ENCODE assay signal across 21 cellular contexts in genomic region chr9:35944173-35944572, GRCh38. TPM values are rescaled to one million over a fixed set of nuclear protein-coding genes. Genes with fewer than 3 reads are reported as not detected.
DNase-seq lines count a peak whose midpoint lies in the region; ATAC-seq and TF ChIP-seq lines count a peak whose summit lies in the region.
"Had no signal": no experiment of that assay in that cellular context is flagged by ENCODE, and none has a peak within 500 bp of the region (broad histone marks: within the 10 kb centered on the region; RNA-seq: fewer than 3 reads in every experiment).

No MANE protein-coding gene starts in this region.

- H3K4me3 Mint-ChIP-seq in T-cell: peak overlapping the region in 1 of 3 donors; percentile 63
- H3K4me3 Mint-ChIP-seq: IgD-negative memory B cell had no signal

- no peak overlapping the region for H3K4me3 ChIP-seq in heart left ventricle
- H3K4me3 ChIP-seq in mesenchymal stem cell (ENCODE audit: insufficient read depth in 1 of 2, low read depth in 1 of 2, low read length in 2 of 2): no peak overlapping the region
- H3K4me3 ChIP-seq in aorta (ENCODE audit: low read length in 2 of 2): no peak overlapping the region
- H3K4me3 ChIP-seq: A549, MG63 had no signal

- H3K27me3 Mint-ChIP-seq in T-cell: no peaks in the 10 kb centered on the region

- H4K8ac ChIP-seq in mesenchymal stem cell (ENCODE audit: low read length): no peak overlapping the region

- H2AK5ac ChIP-seq in mesenchymal stem cell (ENCODE audit: low read length, severe bottlenecking): no peak overlapping the region

- H2BK12ac ChIP-seq in mesenchymal stem cell (ENCODE audit: low read length in 2 of 2): no peak overlapping the region

- ATAC-seq in heart left ventricle: no peak
- no peak for ATAC-seq in Right ventricle myocardium inferior
- ATAC-seq in T-cell (replicated peaks in 1 of 4): no peak
- no peak for ATAC-seq in aorta (ENCODE audit: low FRiP score)
- ATAC-seq in omental fat pad (ENCODE audit: low FRiP score): no peak
- ATAC-seq: A549, PC-3 had no signal

- H3K27ac Mint-ChIP-seq in T-cell: peak overlapping the region; percentile 3 to 53
- H3K27ac Mint-ChIP-seq: IgD-negative memory B cell had no signal

- no peak overlapping the region for H3K14ac ChIP-seq in mesenchymal stem cell (ENCODE audit: low read length in 2 of 2)

- H3K4ac ChIP-seq in mesenchymal stem cell (ENCODE audit: low read depth in 1 of 2, low read length in 2 of 2): no peak overlapping the region

- no peak for TF ChIP-seq CTCF in heart left ventricle (IDR thresholded peaks at IDR 0.05)
- TF ChIP-seq CTCF in omental fat pad (IDR thresholded peaks at IDR 0.05): no peak

- no peak overlapping the region for H3K9ac ChIP-seq in mesenchymal stem cell (ENCODE audit: low read length)

- no peak overlapping the region for H2AFZ ChIP-seq in mesenchymal stem cell (ENCODE audit: low read depth, low read length)

- peak overlapping the region in 7 of 12 donors; percentile 11 to 73 (median 50) for H3K27ac ChIP-seq in heart left ventricle
- no peak overlapping the region for H3K27ac ChIP-seq in mesenchymal stem cell (ENCODE audit: low read length, poor library complexity, severe bottlenecking)
- peak overlapping the region; percentile 47 to 76 for H3K27ac ChIP-seq in aorta (ENCODE audit: low read depth in 1 of 2, low read length in 2 of 2)

- no peak overlapping the region for H3K4me2 ChIP-seq in mesenchymal stem cell (ENCODE audit: low read length, poor library complexity, severe bottlenecking)
- H3K4me2 ChIP-seq: A549 had no signal

- no peaks in the 10 kb centered on the region for H3K9me3 ChIP-seq in heart left ventricle
- H3K9me3 ChIP-seq in mesenchymal stem cell (ENCODE audit: control insufficient read depth, low read length): no peaks in the 10 kb centered on the region
- H3K9me3 ChIP-seq in aorta (ENCODE audit: control insufficient read depth, low read length): no peaks in the 10 kb centered on the region
- H3K9me3 ChIP-seq: A549, MG63 had no signal

- no peaks in the 10 kb centered on the region for H3K79me1 ChIP-seq in mesenchymal stem cell (replicated peaks; ENCODE audit: low read length, poor library complexity, severe bottlenecking)

- peaks cover 0 to 32% (median 15%) of the 10 kb centered on the region in 12 donors for H3K4me1 ChIP-seq in heart left ventricle
- H3K4me1 ChIP-seq in mesenchymal stem cell (ENCODE audit: control insufficient read depth, insufficient read depth, low read depth, low read length): peaks cover 6% of the 10 kb centered on the region
- H3K4me1 ChIP-seq in aorta (ENCODE audit: control insufficient read depth in 1 of 2, insufficient read depth in 2 of 2, low read length in 2 of 2): no peaks in the 10 kb centered on the region

- no peaks in the 10 kb centered on the region for H3K36me3 ChIP-seq in heart left ventricle
- no peaks in the 10 kb centered on the region for H3K36me3 ChIP-seq in mesenchymal stem cell (ENCODE audit: control insufficient read depth in 1 of 2, insufficient read depth in 2 of 2, low read depth in 1 of 2, low read length in 2 of 2)
- H3K36me3 ChIP-seq in aorta (ENCODE audit: control insufficient read depth in 1 of 2, insufficient read depth in 2 of 2, low read length in 1 of 2): no peaks in the 10 kb centered on the region
- H3K36me3 ChIP-seq: MG63 had no signal

- H2BK15ac ChIP-seq in mesenchymal stem cell (ENCODE audit: low read depth, poor library complexity, severe bottlenecking): peak overlapping the region; percentile 57

- no peaks in the 10 kb centered on the region for H3K36me3 Mint-ChIP-seq in T-cell
- H3K36me3 Mint-ChIP-seq: IgD-negative memory B cell had no signal

- H3K27me3 ChIP-seq in heart left ventricle: no peaks in the 10 kb centered on the region
- H3K27me3 ChIP-seq in mesenchymal stem cell (ENCODE audit: control insufficient read depth in 1 of 2, insufficient read depth in 1 of 2, low read length in 2 of 2): no peaks in the 10 kb centered on the region
- H3K27me3 ChIP-seq in aorta (ENCODE audit: control insufficient read depth in 1 of 2, insufficient read depth in 2 of 2, low read length in 1 of 2): no peaks in the 10 kb centered on the region
- H3K27me3 ChIP-seq: MG63 had no signal

- no peak for TF ChIP-seq POLR2A in heart left ventricle (IDR thresholded peaks at IDR 0.05)

- intact Hi-C loops in heart left ventricle (cut with DNase I) (loop anchor here in 4 of 10 donors (2.0 kb wide), 1 partner anchor 41 kb away; no protein-coding TSS in a partner anchor), Right ventricle myocardium inferior (cut with DNase I) (no loop called here), aorta (cut with DNase I) (loop anchor here (2.0 kb wide), 1 partner anchor 39 kb away; no protein-coding TSS in a partner anchor)

- H3K18ac ChIP-seq in mesenchymal stem cell (ENCODE audit: low read depth in 1 of 2, low read length in 2 of 2): no peak overlapping the region

- DNase-seq in heart left ventricle (no peak), Right ventricle myocardium inferior (ENCODE audit: missing footprints) (no peak), T-cell (no peak), mesenchymal stem cell (no peak), aorta (no peak), AML-193 (lab: John Stamatoyannopoulos, UW) (no peak), NCI-H446 (lab: John Stamatoyannopoulos, UW) (no peak), omental fat pad (ENCODE audit: low spot score) (no peak)
- DNase-seq: DND-41, GDM1, MG63, NCI-H1092 treated with DMSO at 0.1 percent for 48 hours, NCI-H1694, NCI-H2107, NCI-H446 treated with DMSO at 0.1 percent for 48 hours, NCI-H748 treated with DMSO at 0.1 percent for 48 hours, PC-3, SHP77 treated with DMSO at 0.1 percent for 48 hours had no signal

- H4K91ac ChIP-seq in mesenchymal stem cell (ENCODE audit: low read length): no peak overlapping the region

- no peak overlapping the region for H2BK120ac ChIP-seq in mesenchymal stem cell (ENCODE audit: low read depth, low read length)

- POLR2A ChIA-PET in T-cell (lab: Charles Lee): no interaction called here

- H3K23ac ChIP-seq in mesenchymal stem cell (ENCODE audit: low read length in 2 of 2): no peak overlapping the region

- H2BK5ac ChIP-seq in mesenchymal stem cell (ENCODE audit: low read depth, low read length, poor library complexity, severe bottlenecking): no peak overlapping the region

- 79 to 85% (median 82%) methylated on average over 3 of the region's 3 CpGs for WGBS in heart left ventricle, 4 donors
- 100% methylated on average over 3 of the region's 3 CpGs for WGBS in mesenchymal stem cell
- whole genome bisulfite sequencing in aorta, 2 donors: 69 to 70% methylated on average over 3 of the region's 3 CpGs

- CTCF ChIA-PET in T-cell (lab: Charles Lee): interaction anchor here (0.5 to 3.3 kb wide), 10 partner anchors 12 to 303 kb away, joined by 3 to 20 read pairs (median 4); no protein-coding TSS in a partner anchor

- peaks cover 71 to 76% (median 74%) of the 10 kb centered on the region in 3 donors for H3K4me1 Mint-ChIP-seq in T-cell

- H3K9me3 Mint-ChIP-seq in T-cell: no peaks in the 10 kb centered on the region
- H3K9me3 Mint-ChIP-seq: IgD-negative memory B cell had no signal

RNA-seq across cellular contexts. Expression of gene OR2S2, which starts 13.8 kb away (rescaled TPM):
- total RNA-seq in heart left ventricle (not detected), Right ventricle myocardium inferior (not detected), T-cell (not detected), aorta (not detected), omental fat pad (not detected)
- polyA plus RNA-seq in heart left ventricle (not detected), aorta (not detected)
- polyA plus RNA-seq in mesenchymal stem cell (2013, experiment 1 of 2): not detected
- not detected for polyA plus RNA-seq in mesenchymal stem cell (2013, experiment 2 of 2)
- total RNA-seq: HT-29, PC-3 had no signal
- polyA plus RNA-seq: A549, IgD-negative memory B cell had no signal

RNA-seq across cellular contexts. Expression of gene SPAAR, which starts 34.9 kb away (rescaled TPM):
- total RNA-seq in heart left ventricle (10 to 100 TPM in 2 of 9 donors, 1 to 10 TPM in 7; 4.1 to 10.3 (median 6.8) TPM), Right ventricle myocardium inferior (9.6 TPM), T-cell (not detected), aorta (1 to 10 TPM; 4.0 to 4.5 TPM), omental fat pad (10 to 100 TPM in 3 of 4 donors, 1 to 10 TPM in 1; 5.6 to 70.1 (median 18.4) TPM)
- polyA plus RNA-seq in heart left ventricle (10 to 100 TPM in 1 of 2 donors, 1 to 10 TPM in 1; 7.4 to 11.3 TPM), aorta (under 1 TPM in 1 of 2 donors, not detected in 1; 0.82 TPM)
- polyA plus RNA-seq in mesenchymal stem cell (2013, experiment 1 of 2): 0.28 TPM
- polyA plus RNA-seq in mesenchymal stem cell (2013, experiment 2 of 2): 0.27 TPM
- total RNA-seq: PC-3 had no signal
- polyA plus RNA-seq: A549, IgD-negative memory B cell had no signal

RNA-seq across cellular contexts. Expression of gene HRCT1, which starts 38.2 kb away (rescaled TPM):
- total RNA-seq in heart left ventricle (1 to 10 TPM in 8 of 9 donors, under 1 TPM in 1; 0.97 to 9.5 (median 4.4) TPM), Right ventricle myocardium inferior (8.1 TPM), T-cell (not detected), aorta (10 to 100 TPM; 14.2 to 23.1 TPM), omental fat pad (10 to 100 TPM in 2 of 4 donors, 1 to 10 TPM in 2; 5.1 to 17.5 (median 11.3) TPM)
- polyA plus RNA-seq in heart left ventricle (1 to 10 TPM; 3.7 to 6.3 TPM), aorta (10 to 100 TPM; 17.4 to 25.7 TPM)
- polyA plus RNA-seq in mesenchymal stem cell (2013, experiment 1 of 2): 1.7 TPM
- 2.2 TPM for polyA plus RNA-seq in mesenchymal stem cell (2013, experiment 2 of 2)
- polyA plus RNA-seq: IgD-negative memory B cell had no signal

Comparison
In these comparisons a context has a peak if more than half of its experiments do, and no peak if none do; other contexts are left out.
1. RNA of gene SPAAR, which starts 34.9 kb away (total RNA-seq): 5.6 to 70.1 TPM in omental fat pad, 9.6 TPM in Right ventricle myocardium inferior (single experiment), 4.1 to 10.3 TPM in heart left ventricle and 4.0 to 4.5 TPM in aorta; not detected in T-cell; every median in the first group is over 4 times any median in the second.